Comparison of ENCODE assay signal across 32 cellular contexts in genomic region chr6:105882071-105882803, GRCh38.
A peak's percentile ranks its signal among the peaks of the same experiment; 100 is the strongest.
DNase-seq lines count a peak whose midpoint lies in the region; ATAC-seq and TF ChIP-seq lines count a peak whose summit lies in the region.
"Had no signal": no experiment of that assay in that cellular context is flagged by ENCODE, and none has a peak within 500 bp of the region (broad histone marks: within the 10 kb centered on the region; RNA-seq: fewer than 3 reads in every experiment).

No MANE protein-coding gene starts in this region.

- TF ChIP-seq CTCF in upper lobe of left lung (IDR thresholded peaks at IDR 0.05) = no peak

- DNase-seq in EH (ENCODE audit: low read depth) = peak; percentile 73
- peak; percentile 71 for DNase-seq in NCI-H526 treated with DMSO at 0.1 percent for 48 hours (lab: John Stamatoyannopoulos, UW)
- peak; percentile 39 for DNase-seq in renal cortical epithelial cell (ENCODE audit: low read depth)
- DNase-seq in upper lobe of left lung = no peak
- no peak for DNase-seq in NCI-H2227 (lab: John Stamatoyannopoulos, UW; ENCODE audit: unreplicated experiment)
- DNase-seq: activated CD4-positive, CD25-positive, alpha-beta regulatory T cell treated with anti-CD3 and anti-CD28 coated beads, Interleukin-2, amount 50 U/mL, for 72 hours; activated CD8-positive, alpha-beta T cell treated with anti-CD3 and anti-CD28 coated beads, Interleukin-2, amount 10 ng/mL, durations not matched to agents 7 days and 5 days; activated effector memory CD4-positive, alpha-beta T cell treated with Interleukin-2 at 50 U/mL for 16 hours; activated T-cell treated with anti-CD3 and anti-CD28 coated beads for 4 hours; brain microvascular endothelial cell; CD4-positive, alpha-beta memory T cell; DMS 273 treated with DMSO at 0.1 percent for 48 hours; effector CD8-positive, alpha-beta T cell; H9; left colon; NCI-H1048; NCI-H187; NCI-H2171 treated with DMSO at 0.1 percent for 48 hours; NCI-H69; sigmoid colon; stimulated activated CD4-positive, alpha-beta T cell treated with anti-CD3 and anti-CD28 coated beads, Interleukin-4, amount 100 ng/mL, for 4 hours; substantia nigra; T-helper 17 cell; upper lobe of right lung had no signal

- WGBS in upper lobe of left lung, 2 donors = 74 to 88% methylated on average over 2 of the region's 2 CpGs

- H3K4me3 ChIP-seq in upper lobe of left lung = no peak overlapping the region
- H3K4me3 ChIP-seq: prostate gland, sigmoid colon, SK-N-MC, upper lobe of right lung had no signal

- H3K4me1 Mint-ChIP-seq in dendritic cell treated with granulocyte-macrophage colony-stimulating factor and Interleukin-4, amounts not matched to agents 40 ng/mL and 50 ng/mL, for 4 days (ENCODE audit: low read depth) = peaks cover 89% of the 10 kb centered on the region

- H3K36me3 Mint-ChIP-seq in dendritic cell treated with granulocyte-macrophage colony-stimulating factor and Interleukin-4, amounts not matched to agents 40 ng/mL and 50 ng/mL, for 4 days (ENCODE audit: low read depth) = no peaks in the 10 kb centered on the region
- H3K36me3 Mint-ChIP-seq: CD4-positive, alpha-beta memory T cell; memory B cell; stimulated activated memory B cell treated with anti-CD40 and anti-IgM and Interleukin-4, amounts not matched to agents 10 μg/mL and 1 μg/mL and 100 μg/mL, for 72 hours had no signal

- H3K27ac ChIP-seq in upper lobe of left lung = no peak overlapping the region
- H3K27ac ChIP-seq: brain microvascular endothelial cell, epithelial cell of prostate, prostate gland, sigmoid colon, SK-N-MC, upper lobe of right lung had no signal

- H3K9me3 ChIP-seq in upper lobe of left lung = no peaks in the 10 kb centered on the region
- H3K9me3 ChIP-seq: prostate gland, sigmoid colon, upper lobe of right lung had no signal

- no peaks in the 10 kb centered on the region for H3K27me3 Mint-ChIP-seq in dendritic cell treated with granulocyte-macrophage colony-stimulating factor and Interleukin-4, amounts not matched to agents 40 ng/mL and 50 ng/mL, for 4 days
- H3K27me3 Mint-ChIP-seq: stimulated activated memory B cell treated with anti-CD40 and anti-IgM and Interleukin-4, amounts not matched to agents 10 μg/mL and 1 μg/mL and 100 μg/mL, for 72 hours had no signal

- intact Hi-C loops in dendritic cell treated with granulocyte-macrophage colony-stimulating factor and Interleukin-4, amounts not matched to agents 40 ng/mL and 50 ng/mL, for 4 days (cut with micrococcal nuclease) = loop anchor here (5.0 kb wide), 1 partner anchor 205 kb away; the partner anchor contains the start of gene PRDM1

- no peaks in the 10 kb centered on the region for H3K27me3 ChIP-seq in upper lobe of left lung
- H3K27me3 ChIP-seq: brain microvascular endothelial cell, sigmoid colon, upper lobe of right lung had no signal

- H3K4me3 Mint-ChIP-seq in dendritic cell treated with granulocyte-macrophage colony-stimulating factor and Interleukin-4, amounts not matched to agents 40 ng/mL and 50 ng/mL, for 4 days = no peak overlapping the region
- H3K4me3 Mint-ChIP-seq: activated CD8-positive, alpha-beta T cell treated with anti-CD3 and anti-CD28 coated beads, Interleukin-2, amount 10 ng/mL, durations not matched to agents 7 days and 5 days; CD4-positive, alpha-beta memory T cell; H9; memory B cell; stimulated activated memory B cell treated with anti-CD40 and anti-IgM and Interleukin-4, amounts not matched to agents 10 μg/mL and 1 μg/mL and 100 μg/mL, for 72 hours; T-helper 17 cell had no signal

- no peak for ATAC-seq in GM19351 (IDR thresholded peaks at IDR 0.05; ENCODE audit: unreplicated experiment)
- ATAC-seq in upper lobe of left lung (ENCODE audit: low FRiP score in 2 of 2) = no peak
- ATAC-seq: activated CD8-positive, alpha-beta T cell treated with anti-CD3 and anti-CD28 coated beads, Interleukin-2, amount 10 ng/mL, durations not matched to agents 7 days and 5 days; left colon; stimulated activated memory B cell treated with anti-CD40 and anti-IgM and Interleukin-4, amounts not matched to agents 10 μg/mL and 1 μg/mL and 100 μg/mL, for 72 hours; T-helper 17 cell; upper lobe of right lung had no signal

- peak overlapping the region; percentile 91 for H3K27ac Mint-ChIP-seq in dendritic cell treated with granulocyte-macrophage colony-stimulating factor and Interleukin-4, amounts not matched to agents 40 ng/mL and 50 ng/mL, for 4 days
- H3K27ac Mint-ChIP-seq: activated CD8-positive, alpha-beta T cell treated with anti-CD3 and anti-CD28 coated beads, Interleukin-2, amount 10 ng/mL, durations not matched to agents 7 days and 5 days; CD4-positive, alpha-beta memory T cell; H9; IgD-negative memory B cell; memory B cell; T-helper 17 cell had no signal

- no peak for TF ChIP-seq EP300 in upper lobe of left lung (IDR thresholded peaks at IDR 0.05)

- peaks cover 6% of the 10 kb centered on the region for H3K9me3 Mint-ChIP-seq in dendritic cell treated with granulocyte-macrophage colony-stimulating factor and Interleukin-4, amounts not matched to agents 40 ng/mL and 50 ng/mL, for 4 days
- H3K9me3 Mint-ChIP-seq: CD4-positive, alpha-beta memory T cell; H9; IgD-negative memory B cell; memory B cell; stimulated activated memory B cell treated with anti-CD40 and anti-IgM and Interleukin-4, amounts not matched to agents 10 μg/mL and 1 μg/mL and 100 μg/mL, for 72 hours had no signal

- peaks cover 0 to 7% (median 2%) of the 10 kb centered on the region in 4 donors for H3K4me1 ChIP-seq in upper lobe of left lung
- H3K4me1 ChIP-seq: prostate gland, sigmoid colon, upper lobe of right lung had no signal

- no peak for TF ChIP-seq POLR2A in upper lobe of left lung (IDR thresholded peaks at IDR 0.05)

- H3K36me3 ChIP-seq in upper lobe of left lung = no peaks in the 10 kb centered on the region
- H3K36me3 ChIP-seq: brain microvascular endothelial cell, prostate gland, sigmoid colon, upper lobe of right lung had no signal

Comparison
In these comparisons a context has a peak if more than half of its experiments do, and no peak if none do; other contexts are left out.
1. DNase-seq: peak in EH (single experiment), NCI-H526 treated with DMSO at 0.1 percent for 48 hours (single experiment) and renal cortical epithelial cell (single experiment); none in upper lobe of left lung (0 of 2) and NCI-H2227 (single experiment).